3 cellular contexts compared by ENCODE assay signal in genomic region chr10:33179056-33179455, GRCh38.
TF ChIP-seq lines count a peak whose summit lies in the region.

No MANE protein-coding gene starts in this region.

TF ChIP-seq in H1, 55 proteins besides CTCF, POLR2A, EP300 and RAD21:
- no peak for TF ChIP-seq YY1 (IDR thresholded peaks at IDR 0.05; ENCODE audit: low read depth, low read length)

TF ChIP-seq in HepG2, 621 proteins besides CTCF, POLR2A, EP300 and RAD21:
- TF ChIP-seq ZNF639 (CRISPR knock-in tag; conservative IDR thresholded peaks at IDR 0.05) = no peak
- no peak for TF ChIP-seq ZNF772 (CRISPR knock-in tag; IDR thresholded peaks at IDR 0.05)
- TF ChIP-seq HDAC2 (CRISPR knock-in tag; IDR thresholded peaks at IDR 0.05) = no peak
- no peak for TF ChIP-seq ATAD3A (CRISPR knock-in tag; IDR thresholded peaks at IDR 0.05)
- no peak for TF ChIP-seq ETS1 (CRISPR knock-in tag; IDR thresholded peaks at IDR 0.05)
- no peak for TF ChIP-seq IKZF5 (CRISPR knock-in tag; IDR thresholded peaks at IDR 0.05)
- TF ChIP-seq KDM2A (CRISPR knock-in tag; IDR thresholded peaks at IDR 0.05; ENCODE audit: borderline replicate concordance, low read depth) = no peak

TF ChIP-seq in GM12891, 5 proteins besides CTCF, POLR2A, EP300 and RAD21:
- TF ChIP-seq TAF1 (IDR thresholded peaks at IDR 0.05; ENCODE audit: low read depth, low read length) (no peak), SPI1 (IDR thresholded peaks at IDR 0.05; ENCODE audit: low read depth, low read length) (no peak), POLR2AphosphoS5 (IDR thresholded peaks at IDR 0.05; ENCODE audit: low read depth, low read length) (no peak)
